ENCODE assay signal across 1 cellular context in genomic region chr2:64865073-64865830, GRCh38.
TF ChIP-seq lines count a peak whose summit lies in the region.

No MANE protein-coding gene starts in this region.

TF ChIP-seq in GM23338, 12 proteins besides CTCF, POLR2A, EP300 and RAD21 (continued from another document):
- TF ChIP-seq ZNF462 (CRISPR knock-in tag; IDR thresholded peaks at IDR 0.05), result no peak
- TF ChIP-seq JUNB (IDR thresholded peaks at IDR 0.05; ENCODE audit: unreplicated experiment), result no peak
